ENCODE assay signal across 15 cellular contexts in the genomic region with DNA sequence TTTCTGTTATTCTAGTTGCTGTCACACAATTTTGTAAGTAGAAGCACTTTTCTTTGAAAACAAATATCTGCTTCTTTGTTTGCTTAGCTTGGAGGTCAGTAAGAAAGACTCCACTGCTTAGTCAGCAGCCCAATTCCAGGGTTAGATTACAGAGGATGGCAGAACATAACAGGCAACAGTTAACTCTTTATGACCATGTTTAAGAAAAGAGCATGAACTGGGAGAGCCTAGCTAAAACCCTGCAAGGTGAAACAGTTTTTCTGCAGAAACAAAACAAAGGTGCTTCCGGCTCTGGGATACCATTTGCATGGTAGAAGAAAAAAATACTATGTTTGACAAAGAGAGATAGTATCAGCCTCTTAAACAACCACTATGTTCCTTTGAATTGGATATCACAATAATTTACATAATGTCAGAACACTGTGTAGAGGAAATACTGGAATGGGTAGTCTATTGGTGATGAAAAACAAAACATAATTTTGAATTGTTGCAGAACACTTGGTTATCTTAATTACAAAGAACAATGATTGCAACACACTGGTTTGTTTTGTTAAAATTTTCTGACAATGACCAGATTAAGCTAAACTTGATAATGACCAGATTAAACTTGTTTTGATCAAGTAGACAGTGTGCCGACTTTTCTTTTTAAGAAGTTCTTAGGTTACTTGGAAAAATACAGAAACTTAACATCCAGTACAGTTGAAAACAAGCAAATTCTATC. TPM values are rescaled to one million over a fixed set of nuclear protein-coding genes. Genes with fewer than 3 reads are reported as not detected.
DNase-seq lines count a peak whose midpoint lies in the region; ATAC-seq and TF ChIP-seq lines count a peak whose summit lies in the region.
"Had no signal": no experiment of that assay in that cellular context is flagged by ENCODE, and none has a peak within 500 bp of the region (broad histone marks: within the 10 kb centered on the region; RNA-seq: fewer than 3 reads in every experiment).

No MANE protein-coding gene starts in this region.

- H3K36me3 ChIP-seq in iPS-18a (ENCODE audit: control insufficient read depth, low read depth, low read length) = no peaks in the 10 kb centered on the region
- H3K36me3 ChIP-seq: neutrophil had no signal

- POLR2A ChIA-PET in WTC11 (lab: Charles Lee) = no interaction called here

- H3K9me3 Mint-ChIP-seq in WTC11 = no peaks in the 10 kb centered on the region
- H3K9me3 Mint-ChIP-seq: HFFc6 had no signal

- DNase-seq in DMS53 (lab: John Stamatoyannopoulos, UW) = peak; percentile 18
- DNase-seq in DMS53 treated with DMSO at 0.1 percent for 48 hours (lab: John Stamatoyannopoulos, UW; ENCODE audit: unreplicated experiment) = no peak
- DNase-seq in WTC11 (ENCODE audit: low spot score) = no peak
- DNase-seq in retinal pigment epithelial cell (ENCODE audit: low read depth) = peak; percentile 5
- no peak for DNase-seq in stimulated activated CD4-positive, alpha-beta T cell treated with anti-CD3 and anti-CD28 coated beads, Interleukin-4, amount 100 ng/mL, for 4 hours
- no peak for DNase-seq in effector CD4-positive, alpha-beta T cell
- DNase-seq in activated CD4-positive, alpha-beta T cell treated with anti-CD3 and anti-CD28 coated beads for 1 hour = no peak
- DNase-seq: 8988T; activated naive CD8-positive, alpha-beta T cell treated with anti-CD3 and anti-CD28 coated beads, Interleukin-2, amount 10 ng/mL, durations not matched to agents 7 days and 5 days; HFFc6; NCI-H1092; stimulated activated CD4-positive, alpha-beta T cell treated with anti-CD3 and anti-CD28 coated beads, Interleukin-4, amount 100 ng/mL, for 1 hour had no signal

- H3K27me3 ChIP-seq in iPS-18a (ENCODE audit: control insufficient read depth, insufficient read depth, low read length) = no peaks in the 10 kb centered on the region
- H3K27me3 ChIP-seq: neutrophil had no signal

- H3K27ac Mint-ChIP-seq in WTC11 = peak overlapping the region; percentile 99
- H3K27ac Mint-ChIP-seq: activated naive CD8-positive, alpha-beta T cell treated with anti-CD3 and anti-CD28 coated beads, Interleukin-2, amount 10 ng/mL, durations not matched to agents 7 days and 5 days; HFFc6 had no signal

- ATAC-seq in WTC11 = peak; percentile 87
- ATAC-seq: GM12878 had no signal

- H3K4me3 Mint-ChIP-seq in WTC11 = peak overlapping the region; percentile 40
- H3K4me3 Mint-ChIP-seq: activated naive CD8-positive, alpha-beta T cell treated with anti-CD3 and anti-CD28 coated beads, Interleukin-2, amount 10 ng/mL, durations not matched to agents 7 days and 5 days; HFFc6 had no signal

- H3K9ac ChIP-seq in iPS-18a (ENCODE audit: low read length) = peak overlapping the region; percentile 45

- TF ChIP-seq CTCF in WTC11 (IDR thresholded peaks at IDR 0.05) (no peak), retinal pigment epithelial cell (conservative IDR thresholded peaks at IDR 0.05; ENCODE audit: low read depth, low read length) (no peak)

- H3K27ac ChIP-seq in iPS-18a (ENCODE audit: low read length) = peak overlapping the region; percentile 50
- H3K27ac ChIP-seq: neutrophil had no signal

- no peaks in the 10 kb centered on the region for H3K36me3 Mint-ChIP-seq in WTC11
- H3K36me3 Mint-ChIP-seq: activated naive CD8-positive, alpha-beta T cell treated with anti-CD3 and anti-CD28 coated beads, Interleukin-2, amount 10 ng/mL, durations not matched to agents 7 days and 5 days had no signal

- H3K27me3 Mint-ChIP-seq in WTC11 (ENCODE audit: low read depth) = peaks cover 33% of the 10 kb centered on the region
- H3K27me3 Mint-ChIP-seq: activated naive CD8-positive, alpha-beta T cell treated with anti-CD3 and anti-CD28 coated beads, Interleukin-2, amount 10 ng/mL, durations not matched to agents 7 days and 5 days had no signal

- peaks cover 34% of the 10 kb centered on the region for H3K4me1 Mint-ChIP-seq in WTC11
- H3K4me1 Mint-ChIP-seq: activated naive CD8-positive, alpha-beta T cell treated with anti-CD3 and anti-CD28 coated beads, Interleukin-2, amount 10 ng/mL, durations not matched to agents 7 days and 5 days had no signal

- H3K4me3 ChIP-seq in iPS-18a (ENCODE audit: low read length) (peak overlapping the region; percentile 30), retinal pigment epithelial cell (ENCODE audit: low read length) (no peak overlapping the region)
- H3K4me3 ChIP-seq: GM12878 had no signal

- H3K4me1 ChIP-seq in iPS-18a (ENCODE audit: control insufficient read depth, low read depth, low read length) = peaks cover 19% of the 10 kb centered on the region

- CTCF ChIA-PET in WTC11 (lab: Charles Lee) = interaction anchor here (0.8 to 1.3 kb wide), 3 partner anchors 23 to 194 kb away, joined by 3 read pairs; no protein-coding TSS in a partner anchor

- H3K9me3 ChIP-seq in iPS-18a (ENCODE audit: control insufficient read depth, low read depth, low read length) = no peaks in the 10 kb centered on the region
- H3K9me3 ChIP-seq: neutrophil had no signal

TF ChIP-seq in WTC11, 78 proteins besides CTCF, POLR2A, EP300 and RAD21 (continues in another document):
- TF ChIP-seq SMAD3 (CRISPR knock-in tag; IDR thresholded peaks at IDR 0.05; ENCODE audit: borderline replicate concordance) = no peak
- no peak for TF ChIP-seq MXD4 (CRISPR knock-in tag; IDR thresholded peaks at IDR 0.05; ENCODE audit: borderline replicate concordance)
- TF ChIP-seq, protein P1, sequence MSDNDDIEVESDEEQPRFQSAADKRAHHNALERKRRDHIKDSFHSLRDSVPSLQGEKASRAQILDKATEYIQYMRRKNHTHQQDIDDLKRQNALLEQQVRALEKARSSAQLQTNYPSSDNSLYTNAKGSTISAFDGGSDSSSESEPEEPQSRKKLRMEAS (CRISPR knock-in tag; IDR thresholded peaks at IDR 0.05) = no peak
- TF ChIP-seq CREM (CRISPR knock-in tag; IDR thresholded peaks at IDR 0.05) = no peak
- TF ChIP-seq, protein P2, sequence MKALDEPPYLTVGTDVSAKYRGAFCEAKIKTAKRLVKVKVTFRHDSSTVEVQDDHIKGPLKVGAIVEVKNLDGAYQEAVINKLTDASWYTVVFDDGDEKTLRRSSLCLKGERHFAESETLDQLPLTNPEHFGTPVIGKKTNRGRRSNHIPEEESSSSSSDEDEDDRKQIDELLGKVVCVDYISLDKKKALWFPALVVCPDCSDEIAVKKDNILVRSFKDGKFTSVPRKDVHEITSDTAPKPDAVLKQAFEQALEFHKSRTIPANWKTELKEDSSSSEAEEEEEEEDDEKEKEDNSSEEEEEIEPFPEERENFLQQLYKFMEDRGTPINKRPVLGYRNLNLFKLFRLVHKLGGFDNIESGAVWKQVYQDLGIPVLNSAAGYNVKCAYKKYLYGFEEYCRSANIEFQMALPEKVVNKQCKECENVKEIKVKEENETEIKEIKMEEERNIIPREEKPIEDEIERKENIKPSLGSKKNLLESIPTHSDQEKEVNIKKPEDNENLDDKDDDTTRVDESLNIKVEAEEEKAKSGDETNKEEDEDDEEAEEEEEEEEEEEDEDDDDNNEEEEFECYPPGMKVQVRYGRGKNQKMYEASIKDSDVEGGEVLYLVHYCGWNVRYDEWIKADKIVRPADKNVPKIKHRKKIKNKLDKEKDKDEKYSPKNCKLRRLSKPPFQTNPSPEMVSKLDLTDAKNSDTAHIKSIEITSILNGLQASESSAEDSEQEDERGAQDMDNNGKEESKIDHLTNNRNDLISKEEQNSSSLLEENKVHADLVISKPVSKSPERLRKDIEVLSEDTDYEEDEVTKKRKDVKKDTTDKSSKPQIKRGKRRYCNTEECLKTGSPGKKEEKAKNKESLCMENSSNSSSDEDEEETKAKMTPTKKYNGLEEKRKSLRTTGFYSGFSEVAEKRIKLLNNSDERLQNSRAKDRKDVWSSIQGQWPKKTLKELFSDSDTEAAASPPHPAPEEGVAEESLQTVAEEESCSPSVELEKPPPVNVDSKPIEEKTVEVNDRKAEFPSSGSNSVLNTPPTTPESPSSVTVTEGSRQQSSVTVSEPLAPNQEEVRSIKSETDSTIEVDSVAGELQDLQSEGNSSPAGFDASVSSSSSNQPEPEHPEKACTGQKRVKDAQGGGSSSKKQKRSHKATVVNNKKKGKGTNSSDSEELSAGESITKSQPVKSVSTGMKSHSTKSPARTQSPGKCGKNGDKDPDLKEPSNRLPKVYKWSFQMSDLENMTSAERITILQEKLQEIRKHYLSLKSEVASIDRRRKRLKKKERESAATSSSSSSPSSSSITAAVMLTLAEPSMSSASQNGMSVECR (CRISPR knock-in tag; IDR thresholded peaks at IDR 0.05; ENCODE audit: borderline replicate concordance) = no peak
- no peak for TF ChIP-seq HMGA2 (CRISPR knock-in tag; IDR thresholded peaks at IDR 0.05)
- no peak for TF ChIP-seq NFYB (CRISPR knock-in tag; conservative IDR thresholded peaks at IDR 0.05; ENCODE audit: low read depth)
- TF ChIP-seq ZNF423 (CRISPR knock-in tag; IDR thresholded peaks at IDR 0.05) = no peak
- TF ChIP-seq, protein P3, sequence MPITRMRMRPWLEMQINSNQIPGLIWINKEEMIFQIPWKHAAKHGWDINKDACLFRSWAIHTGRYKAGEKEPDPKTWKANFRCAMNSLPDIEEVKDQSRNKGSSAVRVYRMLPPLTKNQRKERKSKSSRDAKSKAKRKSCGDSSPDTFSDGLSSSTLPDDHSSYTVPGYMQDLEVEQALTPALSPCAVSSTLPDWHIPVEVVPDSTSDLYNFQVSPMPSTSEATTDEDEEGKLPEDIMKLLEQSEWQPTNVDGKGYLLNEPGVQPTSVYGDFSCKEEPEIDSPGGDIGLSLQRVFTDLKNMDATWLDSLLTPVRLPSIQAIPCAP (CRISPR knock-in tag; IDR thresholded peaks at IDR 0.05) = no peak
- TF ChIP-seq, protein P4, sequence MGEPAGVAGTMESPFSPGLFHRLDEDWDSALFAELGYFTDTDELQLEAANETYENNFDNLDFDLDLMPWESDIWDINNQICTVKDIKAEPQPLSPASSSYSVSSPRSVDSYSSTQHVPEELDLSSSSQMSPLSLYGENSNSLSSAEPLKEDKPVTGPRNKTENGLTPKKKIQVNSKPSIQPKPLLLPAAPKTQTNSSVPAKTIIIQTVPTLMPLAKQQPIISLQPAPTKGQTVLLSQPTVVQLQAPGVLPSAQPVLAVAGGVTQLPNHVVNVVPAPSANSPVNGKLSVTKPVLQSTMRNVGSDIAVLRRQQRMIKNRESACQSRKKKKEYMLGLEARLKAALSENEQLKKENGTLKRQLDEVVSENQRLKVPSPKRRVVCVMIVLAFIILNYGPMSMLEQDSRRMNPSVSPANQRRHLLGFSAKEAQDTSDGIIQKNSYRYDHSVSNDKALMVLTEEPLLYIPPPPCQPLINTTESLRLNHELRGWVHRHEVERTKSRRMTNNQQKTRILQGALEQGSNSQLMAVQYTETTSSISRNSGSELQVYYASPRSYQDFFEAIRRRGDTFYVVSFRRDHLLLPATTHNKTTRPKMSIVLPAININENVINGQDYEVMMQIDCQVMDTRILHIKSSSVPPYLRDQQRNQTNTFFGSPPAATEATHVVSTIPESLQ (CRISPR knock-in tag; IDR thresholded peaks at IDR 0.05) = no peak
- TF ChIP-seq ZBTB21 (CRISPR knock-in tag; IDR thresholded peaks at IDR 0.05; ENCODE audit: borderline replicate concordance) = no peak
- TF ChIP-seq GRHL2 (CRISPR knock-in tag; IDR thresholded peaks at IDR 0.05; ENCODE audit: insufficient replicate concordance, severe bottlenecking) = no peak

RNA-seq across cellular contexts. Expression of a gene that starts 22.4 kb away (rescaled TPM):
- 37.1 to 45.6 TPM (median 40.9 TPM) in 3 replicates for total RNA-seq in WTC11 (2021)

Comparison
In these comparisons a context has a peak if more than half of its experiments do, and no peak if none do; other contexts are left out.
1. DNase-seq: peak in DMS53 (single experiment) and retinal pigment epithelial cell (single experiment); none in DMS53 treated with DMSO at 0.1 percent for 48 hours (single experiment), WTC11 (single experiment), stimulated activated CD4-positive, alpha-beta T cell treated with anti-CD3 and anti-CD28 coated beads, Interleukin-4, amount 100 ng/mL, for 4 hours (0 of 2), effector CD4-positive, alpha-beta T cell (single experiment) and activated CD4-positive, alpha-beta T cell treated with anti-CD3 and anti-CD28 coated beads for 1 hour (single experiment).